Comparison of ENCODE assay signal across 10 cellular contexts in genomic region chrX:9988762-9989161, GRCh38. TPM values are rescaled to one million over a fixed set of nuclear protein-coding genes. Genes with fewer than 3 reads are reported as not detected.
DNase-seq lines count a peak whose midpoint lies in the region; ATAC-seq and TF ChIP-seq lines count a peak whose summit lies in the region.
"Had no signal": no experiment of that assay in that cellular context is flagged by ENCODE, and none has a peak within 500 bp of the region (broad histone marks: within the 10 kb centered on the region; RNA-seq: fewer than 3 reads in every experiment).

No MANE protein-coding gene starts in this region.

- H3K4me1 ChIP-seq in heart left ventricle, result no peaks in the 10 kb centered on the region
- H3K4me1 ChIP-seq in uterus, result no peaks in the 10 kb centered on the region

- H3K4me3 ChIP-seq in heart left ventricle, result no peak overlapping the region
- no peak overlapping the region for H3K4me3 ChIP-seq in fibroblast of pulmonary artery (replicated peaks; ENCODE audit: low read depth, low read length)
- H3K4me3 ChIP-seq in uterus, result no peak overlapping the region

- no peak for TF ChIP-seq POLR2A in heart left ventricle (IDR thresholded peaks at IDR 0.05)
- no peak for TF ChIP-seq POLR2A in uterus (IDR thresholded peaks at IDR 0.05)

- H3K27me3 ChIP-seq in heart left ventricle, result no peaks in the 10 kb centered on the region
- H3K27me3 ChIP-seq in uterus, result no peaks in the 10 kb centered on the region

- ATAC-seq in heart left ventricle (no peak), left cardiac atrium (no peak)

- intact Hi-C loops in heart left ventricle (cut with DNase I), result loop anchor here in 6 of 10 donors (2.0 to 10.0 kb wide), 5 partner anchors 94 to 864 kb away; no protein-coding TSS in a partner anchor
- intact Hi-C loops in left cardiac atrium (cut with DNase I), result no loop called here
- intact Hi-C loops in uterus (cut with DNase I; ENCODE audit: low total_unique reads), result no loop called here

- no peaks in the 10 kb centered on the region for H3K9me3 ChIP-seq in heart left ventricle
- no peaks in the 10 kb centered on the region for H3K9me3 ChIP-seq in uterus

- TF ChIP-seq CTCF in heart left ventricle (IDR thresholded peaks at IDR 0.05), result peak in 11 of 12 donors; percentile 11 to 48 (median 34)
- peak; percentile 50 for TF ChIP-seq CTCF in fibroblast of pulmonary artery (IDR thresholded peaks at IDR 0.05; ENCODE audit: low read length, missing control alignments)
- peak; percentile 27 to 48 (median 37) for TF ChIP-seq CTCF in uterus (IDR thresholded peaks at IDR 0.05)

- no peak for DNase-seq in heart left ventricle
- no peak for DNase-seq in left cardiac atrium
- DNase-seq in RKO (ENCODE audit: low spot score), result peak; percentile 37
- peak; percentile 44 for DNase-seq in fibroblast of pulmonary artery (ENCODE audit: low read depth)
- no peak for DNase-seq in uterus
- no peak for DNase-seq in NCI-H82 treated with DMSO at 0.1 percent for 48 hours (lab: John Stamatoyannopoulos, UW; ENCODE audit: unreplicated experiment)
- no peak for DNase-seq in DMS79 treated with DMSO at 0.1 percent for 48 hours (lab: John Stamatoyannopoulos, UW)
- DNase-seq in substantia nigra (lab: John Stamatoyannopoulos, UW), result no peak
- DNase-seq: NCI-H1417 treated with DMSO at 0.1 percent for 48 hours had no signal

- no peaks in the 10 kb centered on the region for H3K36me3 ChIP-seq in heart left ventricle
- H3K36me3 ChIP-seq in uterus, result no peaks in the 10 kb centered on the region

- 24 to 47% (median 34%) methylated on average over 1 of the region's 1 CpG for WGBS in heart left ventricle, 4 donors

- no peak overlapping the region for H3K27ac ChIP-seq in heart left ventricle
- no peak overlapping the region for H3K27ac ChIP-seq in uterus
- H3K27ac ChIP-seq in substantia nigra (ENCODE audit: low read depth, low read length, poor library complexity, severe bottlenecking), result no peak overlapping the region

RNA-seq across cellular contexts. Expression of gene CLDN34, which starts 21.6 kb away (rescaled TPM):
- not detected for total RNA-seq in heart left ventricle
- polyA plus RNA-seq in heart left ventricle, result not detected
- not detected for total RNA-seq in left cardiac atrium
- 1 to 10 TPM in 1 of 4 donors, not detected in 3; 1.2 TPM for total RNA-seq in uterus
- total RNA-seq: activated CD8-positive, alpha-beta memory T cell treated with anti-CD3 and anti-CD28 coated beads for 36 hours had no signal

Comparison
In these comparisons a context has a peak if more than half of its experiments do, and no peak if none do; other contexts are left out.
1. intact Hi-C loops: an anchor here in heart left ventricle (2.0 to 10.0 kb wide); none called in left cardiac atrium and uterus.
2. DNase-seq: peak in RKO (single experiment) and fibroblast of pulmonary artery (single experiment); none in heart left ventricle (0 of 5), left cardiac atrium (single experiment), uterus (0 of 2), NCI-H82 treated with DMSO at 0.1 percent for 48 hours (single experiment), DMS79 treated with DMSO at 0.1 percent for 48 hours (single experiment) and substantia nigra (0 of 49).
3. Peak in every context shown above with its lines, with median percentiles within 50 percentile points of each other: CTCF ChIP-seq.